In genomic region chr17:5254903-5255521, GRCh38 we compare ENCODE assay signal across 17 cellular contexts. TPM values are rescaled to one million over a fixed set of nuclear protein-coding genes. Genes with fewer than 3 reads are reported as not detected.
DNase-seq lines count a peak whose midpoint lies in the region; ATAC-seq, FAIRE-seq and TF ChIP-seq lines count a peak whose summit lies in the region.
"Had no signal": no experiment of that assay in that cellular context is flagged by ENCODE, and none has a peak within 500 bp of the region (broad histone marks: within the 10 kb centered on the region; RNA-seq: fewer than 3 reads in every experiment).

No MANE protein-coding gene starts in this region.

- peak; percentile 96 for FAIRE-seq in GM12892 (lab: Jason Lieb, UNC)
- FAIRE-seq: keratinocyte had no signal

- CTCF ChIA-PET in activated B cell treated with CpG ODN at 0.5 μM for 24 hours (lab: Charles Lee) = interaction anchor here (1.4 to 2.6 kb wide), 4 partner anchors 46 to 60 kb away, joined by 5 to 11 read pairs (median 8); no protein-coding TSS in a partner anchor

- no peaks in the 10 kb centered on the region for H3K27me3 ChIP-seq in osteoblast (ENCODE audit: insufficient read depth, low read length)
- H3K27me3 ChIP-seq: neutrophil, SJSA1 had no signal

- no peaks in the 10 kb centered on the region for H3K4me1 ChIP-seq in osteoblast (ENCODE audit: insufficient read depth, low read length)
- H3K4me1 ChIP-seq: SJSA1 had no signal

- POLR2A ChIA-PET in activated B cell treated with CpG ODN at 0.5 μM for 24 hours (lab: Charles Lee) = interaction anchor here (0.6 to 3.8 kb wide), 15 partner anchors 13 to 1934 kb away, joined by 3 to 37 read pairs (median 4); partner anchors contain the start of genes NUP88, RABEP1, RPAIN and SCIMP

- intact Hi-C loops in activated B cell treated with CpG ODN at 0.5 μM for 24 hours (cut with micrococcal nuclease) = loop anchor here (2.0 kb wide), 1 partner anchor 28 kb away; the partner anchor contains the start of gene RABEP1

- peak overlapping the region; percentile 78 for H3K4me3 Mint-ChIP-seq in activated B cell treated with CpG ODN at 0.5 μM for 24 hours

- H2AFZ ChIP-seq in osteoblast (ENCODE audit: low read length) = peak overlapping the region; percentile 22

- H3K9me3 ChIP-seq in KOPT-K1 (ENCODE audit: insufficient read depth, low read length, poor library complexity, severe bottlenecking) = no peaks in the 10 kb centered on the region
- no peaks in the 10 kb centered on the region for H3K9me3 ChIP-seq in osteoblast (ENCODE audit: low read depth, low read length)
- H3K9me3 ChIP-seq: neutrophil, SJSA1 had no signal

- no peaks in the 10 kb centered on the region for H3K36me3 ChIP-seq in KOPT-K1 (ENCODE audit: insufficient read depth, low read length)
- no peaks in the 10 kb centered on the region for H3K36me3 ChIP-seq in osteoblast (ENCODE audit: insufficient read depth, low read length)
- H3K36me3 ChIP-seq: neutrophil, SJSA1 had no signal

- peaks cover 70% of the 10 kb centered on the region for H3K4me1 Mint-ChIP-seq in activated B cell treated with CpG ODN at 0.5 μM for 24 hours

- no peaks in the 10 kb centered on the region for H3K27me3 Mint-ChIP-seq in activated B cell treated with CpG ODN at 0.5 μM for 24 hours

- H3K79me2 ChIP-seq in osteoblast (ENCODE audit: insufficient read depth, low read length) = no peaks in the 10 kb centered on the region

- H3K4me2 ChIP-seq in osteoblast (ENCODE audit: insufficient read depth, low read length) = no peak overlapping the region
- H3K4me2 ChIP-seq: KMS-11 had no signal

- no peak overlapping the region for H3K4me3 ChIP-seq in osteoblast (ENCODE audit: insufficient read depth, low read length)
- H3K4me3 ChIP-seq: SJSA1 had no signal

- TF ChIP-seq POLR2A in GM12892 (IDR thresholded peaks at IDR 0.05; ENCODE audit: low read depth, low read length) = no peak

- H3K27ac ChIP-seq in KOPT-K1 (ENCODE audit: low read depth, low read length, poor library complexity, severe bottlenecking) = peak overlapping the region; percentile 43
- no peak overlapping the region for H3K27ac ChIP-seq in osteoblast (ENCODE audit: low read depth, low read length)
- H3K27ac ChIP-seq: KMS-11, neutrophil, SJSA1 had no signal

- DNase-seq in GM12892 (ENCODE audit: insufficient read length) (no peak), activated B cell treated with CpG ODN at 0.5 μM for 24 hours (no peak), osteoblast (ENCODE audit: insufficient read length, low spot score, missing footprints) (peak; percentile 9), NCI-H1092 (lab: John Stamatoyannopoulos, UW) (no peak)
- no peak for DNase-seq in stimulated activated CD4-positive, alpha-beta T cell treated with anti-CD3 and anti-CD28 coated beads, Interleukin-4, amount 100 ng/mL, for 4 hours
- DNase-seq: activated CD4-positive, alpha-beta T cell treated with anti-CD3 and anti-CD28 coated beads, Interleukin-2, amount 50 U/mL, for 1 hour; activated naive CD4-positive, alpha-beta T cell treated with Interleukin-2 at 50 U/mL for 16 hours; NCI-H226; stimulated activated naive CD4-positive, alpha-beta T cell treated with Interleukin-2 at 50 U/mL for 16 hours had no signal

- peaks cover 3% of the 10 kb centered on the region for H3K36me3 Mint-ChIP-seq in activated B cell treated with CpG ODN at 0.5 μM for 24 hours (ENCODE audit: low read depth)

- H3K9me3 Mint-ChIP-seq in activated B cell treated with CpG ODN at 0.5 μM for 24 hours = no peaks in the 10 kb centered on the region

- H4K20me1 ChIP-seq in osteoblast (ENCODE audit: insufficient read depth, low read length) = no peaks in the 10 kb centered on the region

- peak; percentile 89 for ATAC-seq in activated B cell treated with CpG ODN at 0.5 μM for 24 hours (ENCODE audit: low read depth)
- no peak for ATAC-seq in GM21529 (IDR thresholded peaks at IDR 0.05; ENCODE audit: unreplicated experiment)
- ATAC-seq in HG03520 (IDR thresholded peaks at IDR 0.05; ENCODE audit: unreplicated experiment) = no peak

- TF ChIP-seq CTCF in activated B cell treated with CpG ODN at 0.5 μM for 24 hours (IDR thresholded peaks at IDR 0.05) (no peak), osteoblast (IDR thresholded peaks at IDR 0.05; ENCODE audit: extremely low read depth, low read depth, low read length) (no peak)

- H3K27ac Mint-ChIP-seq in activated B cell treated with CpG ODN at 0.5 μM for 24 hours = peak overlapping the region; percentile 93

RNA-seq across cellular contexts. Expression of gene SCIMP, which starts 20.4 kb away (rescaled TPM):
- polyA plus RNA-seq in GM12892 (2012; ENCODE audit: missing spikeins) = 91.2 TPM
- total RNA-seq in activated B cell treated with CpG ODN at 0.5 μM for 24 hours = 23.4 and 24.5 TPM in 2 replicates
- not detected in 2 replicates for total RNA-seq in osteoblast
- total RNA-seq: chondrocyte, SJSA1 had no signal
- polyA plus RNA-seq: keratinocyte had no signal

RNA-seq across cellular contexts. Expression of gene RABEP1, which starts 27.1 kb away (rescaled TPM):
- polyA plus RNA-seq in GM12892 (2012; ENCODE audit: missing spikeins) = 47.0 TPM
- total RNA-seq in activated B cell treated with CpG ODN at 0.5 μM for 24 hours = 63.5 and 67.5 TPM in 2 replicates
- 56.0 and 59.4 TPM in 2 replicates for total RNA-seq in osteoblast

Comparison
In these comparisons a context has a peak if more than half of its experiments do, and no peak if none do; other contexts are left out.
1. RNA of gene SCIMP, which starts 20.4 kb away (total RNA-seq): 23.4 to 24.5 TPM in activated B cell treated with CpG ODN at 0.5 μM for 24 hours; not detected in osteoblast; every median in the first group is over 10 times any median in the second.